28 cellular contexts compared by ENCODE assay signal in the genomic region with DNA sequence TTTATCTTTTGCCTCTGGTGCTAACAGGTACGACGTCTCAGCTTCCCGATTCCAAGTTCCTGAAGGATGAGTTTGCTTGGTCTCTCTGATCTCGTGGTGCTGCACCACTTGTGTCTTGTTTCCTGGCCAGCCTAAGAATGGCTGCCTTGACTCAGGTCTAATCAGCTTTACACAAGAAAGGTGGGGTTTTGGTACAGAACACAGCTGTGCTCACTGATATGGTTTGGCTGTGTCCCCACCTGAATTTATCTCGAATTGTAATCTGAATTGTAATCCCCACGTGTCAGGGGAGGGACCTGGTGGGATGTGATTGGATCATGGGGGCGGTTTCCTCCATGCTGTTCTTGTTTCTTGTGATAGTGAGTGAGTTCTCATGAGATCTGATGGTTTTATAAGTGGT.
A peak's percentile ranks its signal among the peaks of the same experiment; 100 is the strongest.
DNase-seq lines count a peak whose midpoint lies in the region; ATAC-seq, FAIRE-seq and TF ChIP-seq lines count a peak whose summit lies in the region.
"Had no signal": no experiment of that assay in that cellular context is flagged by ENCODE, and none has a peak within 500 bp of the region (broad histone marks: within the 10 kb centered on the region; RNA-seq: fewer than 3 reads in every experiment).

No MANE protein-coding gene starts in this region.

- no peak overlapping the region for H2BK5ac ChIP-seq in IMR-90 (ENCODE audit: low read depth, low read length, poor library complexity, severe bottlenecking)
- no peak overlapping the region for H2BK5ac ChIP-seq in mesendoderm (ENCODE audit: low read length)

- H3K79me2 ChIP-seq in K562 (ENCODE audit: control insufficient read depth, insufficient read depth, low read length) (no peaks in the 10 kb centered on the region), mesendoderm (ENCODE audit: control insufficient read depth, insufficient read depth, low read length) (no peaks in the 10 kb centered on the region)

- H4K8ac ChIP-seq in IMR-90 (ENCODE audit: low read depth in 2 of 2, low read length in 2 of 2) = no peak overlapping the region
- no peak overlapping the region for H4K8ac ChIP-seq in mesendoderm (ENCODE audit: low read depth, low read length)

- H3K18ac ChIP-seq in IMR-90 (ENCODE audit: low read depth, low read length) = no peak overlapping the region
- H3K18ac ChIP-seq in mesendoderm (ENCODE audit: low read length) = no peak overlapping the region

- H2BK20ac ChIP-seq in IMR-90 (ENCODE audit: low read depth, low read length) = peak overlapping the region; percentile 67

- H3K9me3 Mint-ChIP-seq in endodermal cell = peaks cover 4% of the 10 kb centered on the region
- no peaks in the 10 kb centered on the region for H3K9me3 Mint-ChIP-seq in osteocyte (ENCODE audit: unreplicated experiment)

- H3K23ac ChIP-seq in IMR-90 (ENCODE audit: low read depth, low read length) = no peak overlapping the region
- no peak overlapping the region for H3K23ac ChIP-seq in mesendoderm (ENCODE audit: low read length)

- H3K4ac ChIP-seq in IMR-90 (ENCODE audit: low read depth, low read length) = peak overlapping the region; percentile 93; the same call in 1 of the 2 replicates
- H3K4ac ChIP-seq in mesendoderm (ENCODE audit: low read depth, low read length) = no peak overlapping the region

- TF ChIP-seq RAD21 in IMR-90 (IDR thresholded peaks at IDR 0.05; ENCODE audit: low read length) = no peak
- no peak for TF ChIP-seq RAD21 in K562 (CRISPR knock-in tag; conservative IDR thresholded peaks at IDR 0.05 in 1 of 2, IDR thresholded peaks at IDR 0.05 in 1 of 2)

- DNase-seq in IMR-90 (no peak), K562 (ENCODE audit: extremely low read depth in 1 of 4, low spot score in 3 of 4) (peak in 1 of 4 experiments; percentile 36), endodermal cell (no peak), mesendoderm (peak; percentile 18), osteocyte (ENCODE audit: extremely low spot score, unreplicated experiment) (no peak), frontal cortex (ENCODE audit: low spot score in 2 of 2) (no peak), right lobe of liver (no peak)
- DNase-seq: 8988T; ACHN; BE2C; C1 segment of cervical spinal cord; CD4-positive, alpha-beta memory T cell; CD4-positive, CD25-positive, alpha-beta regulatory T cell; CD8-positive, alpha-beta memory T cell; COR-L47; DMS 273 treated with DMSO at 0.1 percent for 48 hours; DMS153; DMS53; DMS79; DND-41; EL; GDM1 had no signal

- 0 out of 2 replicates have a peak overlapping the region, but pooled peaks have one; percentile 13 for H3K14ac ChIP-seq in IMR-90 (replicated peaks; ENCODE audit: low read depth, low read length)

- no CpG with 5 or more reads among the region's 7 CpGs for WGBS in IMR-90 (ENCODE audit: extremely low coverage in 2 of 2, insufficient read length in 1 of 2), 2 experiments
- WGBS in K562 (ENCODE audit: insufficient coverage, low coverage, missing lambda C conversion rate) = under 1% methylated on average over 7 of the region's 7 CpGs
- 92 to 97% methylated on average over 4 to 7 of the region's 7 CpGs for WGBS in endodermal cell (ENCODE audit: insufficient coverage in 1 of 2, insufficient read length in 1 of 2), 2 experiments
- WGBS in mesendoderm (ENCODE audit: extremely low coverage, insufficient coverage, low lambda C conversion rate) = no CpG with 5 or more reads among the region's 7 CpGs
- WGBS in right lobe of liver (ENCODE audit: insufficient coverage, low coverage, low lambda C conversion rate, missing lambda C conversion rate) = 55% methylated on average over 6 of the region's 7 CpGs

- peak overlapping the region; percentile 90 for H2BK120ac ChIP-seq in IMR-90 (ENCODE audit: low read depth, low read length)
- H2BK120ac ChIP-seq in mesendoderm (ENCODE audit: low read depth, low read length) = no peak overlapping the region

- H3K56ac ChIP-seq in IMR-90 (ENCODE audit: extremely low read depth, insufficient read depth, low read length) = no peak overlapping the region
- no peak overlapping the region for H3K56ac ChIP-seq in mesendoderm (ENCODE audit: low read length)

- dilution Hi-C loops in IMR-90 (cut with HindIII; ENCODE audit: low sequenced_read_pairs, unreplicated experiment) = no loop called here

- TF ChIP-seq CTCF in IMR-90 (conservative IDR thresholded peaks at IDR 0.05; ENCODE audit: low read depth, low read length) = no peak
- TF ChIP-seq CTCF in K562 (IDR thresholded peaks at IDR 0.05 in 2 of 3, conservative IDR thresholded peaks at IDR 0.05 in 1 of 3; ENCODE audit: insufficient read depth in 2 of 3, low read depth in 1 of 3, low read length in 3 of 3) = no peak
- no peak for TF ChIP-seq CTCF in endodermal cell (conservative IDR thresholded peaks at IDR 0.05)
- TF ChIP-seq CTCF in osteocyte (IDR thresholded peaks at IDR 0.05) = no peak
- no peak for TF ChIP-seq CTCF in right lobe of liver (IDR thresholded peaks at IDR 0.05)

- H3K36me3 Mint-ChIP-seq in endodermal cell (ENCODE audit: low read depth) (no peaks in the 10 kb centered on the region), osteocyte (ENCODE audit: unreplicated experiment) (no peaks in the 10 kb centered on the region)
- H3K36me3 Mint-ChIP-seq: CD14-positive monocyte; CD4-positive, alpha-beta memory T cell; CD4-positive, CD25-positive, alpha-beta regulatory T cell; CD8-positive, alpha-beta memory T cell had no signal

- H4K5ac ChIP-seq in IMR-90 (ENCODE audit: low read depth, low read length) (no peak overlapping the region), mesendoderm (ENCODE audit: low read length) (no peak overlapping the region)

- no TSS peak for BruUV-seq in IMR-90 (replicated peaks; lab: Mats Ljungman, UMichigan)
- no TSS peak for BruUV-seq in K562 (replicated peaks; lab: Mats Ljungman, UMichigan)

- intact Hi-C loops in IMR-90 (cut with micrococcal nuclease) (no loop called here), K562 (cut with micrococcal nuclease) (no loop called here), right lobe of liver (cut with DNase I) (no loop called here)

- H3K9me1 ChIP-seq in IMR-90 (ENCODE audit: insufficient read depth, low read length) = no peaks in the 10 kb centered on the region
- no peaks in the 10 kb centered on the region for H3K9me1 ChIP-seq in K562 (ENCODE audit: control insufficient read depth, insufficient read depth, low read length)

- no peak for ATAC-seq in IMR-90 (ENCODE audit: low read depth)
- ATAC-seq in K562 = peak; percentile 54; the same call in 2 of the 3 replicates
- ATAC-seq in right lobe of liver = no peak
- ATAC-seq: GM12878 had no signal

- H2AK5ac ChIP-seq in IMR-90 (ENCODE audit: low read depth, low read length) (peak overlapping the region; percentile 40; the same call in 1 of the 2 replicates), mesendoderm (ENCODE audit: low read length) (no peak overlapping the region)

- H2BK15ac ChIP-seq in IMR-90 (ENCODE audit: low read depth, low read length) (peak overlapping the region; percentile 27; the same call in 1 of the 3 replicates), mesendoderm (replicated peaks; ENCODE audit: low read depth) (no peak overlapping the region)

- H3K4me2 ChIP-seq in IMR-90 (ENCODE audit: low read depth, low read length) = no peak overlapping the region
- H3K4me2 ChIP-seq in K562 (ENCODE audit: insufficient read depth, low read length) = no peak overlapping the region
- H3K4me2 ChIP-seq in mesendoderm (ENCODE audit: low read length) = no peak overlapping the region
- H3K4me2 ChIP-seq: BLaER1 had no signal

- H4K20me1 ChIP-seq in IMR-90 (ENCODE audit: insufficient read depth, low read length) (no peaks in the 10 kb centered on the region), K562 (replicated peaks; ENCODE audit: control insufficient read depth, insufficient read depth, low read length) (no peaks in the 10 kb centered on the region)
- H4K20me1 ChIP-seq: BLaER1 had no signal

- H3K4me3 Mint-ChIP-seq in endodermal cell = peak overlapping the region; percentile 38
- no peak overlapping the region for H3K4me3 Mint-ChIP-seq in osteocyte (ENCODE audit: unreplicated experiment)
- H3K4me3 Mint-ChIP-seq: CD14-positive monocyte; CD4-positive, alpha-beta memory T cell; CD8-positive, alpha-beta memory T cell had no signal

- no peak for FAIRE-seq in K562 (lab: Jason Lieb, UNC)
- FAIRE-seq in frontal cortex (lab: Jason Lieb, UNC) = no peak
- FAIRE-seq: A204.1, GM12878, GM12892, GM18507 had no signal

- H3K4me1 ChIP-seq in IMR-90 (ENCODE audit: control insufficient read depth, insufficient read depth, low read length) (peaks cover 12% of the 10 kb centered on the region), K562 (replicated peaks in 1 of 2; ENCODE audit: control insufficient read depth in 2 of 2, insufficient read depth in 2 of 2, low read length in 2 of 2) (no peaks in the 10 kb centered on the region; a peak in 1 of 5 replicates), endodermal cell (ENCODE audit: control insufficient read depth, insufficient read depth, low read length) (peaks cover 6% of the 10 kb centered on the region), mesendoderm (ENCODE audit: control insufficient read depth, low read depth, low read length) (no peaks in the 10 kb centered on the region), right lobe of liver (no peaks in the 10 kb centered on the region)
- H3K4me1 ChIP-seq: BE2C, BLaER1 had no signal

- H3K4me3 ChIP-seq in IMR-90 (ENCODE audit: insufficient read depth, low read depth, low read length) (no peak overlapping the region), K562 (no peak overlapping the region), endodermal cell (ENCODE audit: low read length) (peak overlapping the region; percentile 41), mesendoderm (ENCODE audit: low read length) (no peak overlapping the region), right lobe of liver (no peak overlapping the region)
- H3K4me3 ChIP-seq: BLaER1, GM12878 had no signal

- H2AK9ac ChIP-seq in IMR-90 (replicated peaks; ENCODE audit: low read depth, low read length, poor library complexity) = peak overlapping the region; percentile 62

- TF ChIP-seq POLR2A in IMR-90 (IDR thresholded peaks at IDR 0.05; ENCODE audit: low read depth, low read length) (no peak), K562 (conservative IDR thresholded peaks at IDR 0.05) (no peak), right lobe of liver (IDR thresholded peaks at IDR 0.05) (no peak)

- CTCF ChIA-PET in IMR-90 (lab: Yijun Ruan, JAX) (no interaction called here), K562 (lab: Yijun Ruan, JAX; ENCODE audit: low intra/inter-chr PET ratio) (no interaction called here)

- H3K27ac Mint-ChIP-seq in endodermal cell (peak overlapping the region; percentile 0), osteocyte (ENCODE audit: unreplicated experiment) (no peak overlapping the region)
- H3K27ac Mint-ChIP-seq: CD14-positive monocyte; CD4-positive, alpha-beta memory T cell; CD8-positive, alpha-beta memory T cell had no signal

- H3K27me3 ChIP-seq in IMR-90 (ENCODE audit: control insufficient read depth, insufficient read depth, low read length) (no peaks in the 10 kb centered on the region), K562 (ENCODE audit: control insufficient read depth in 2 of 2, insufficient read depth in 2 of 2, low read length in 2 of 2) (peaks cover 6 to 7% of the 10 kb centered on the region in 2 experiments; a peak in 3 of 5 replicates), endodermal cell (ENCODE audit: control insufficient read depth, insufficient read depth, low read length, poor library complexity, severe bottlenecking) (no peaks in the 10 kb centered on the region), mesendoderm (ENCODE audit: insufficient read depth, low read length, poor library complexity) (no peaks in the 10 kb centered on the region), right lobe of liver (no peaks in the 10 kb centered on the region)
- H3K27me3 ChIP-seq: BE2C, BLaER1 had no signal

- no peak overlapping the region for H3K27ac ChIP-seq in IMR-90 (ENCODE audit: insufficient read depth, low read length)
- H3K27ac ChIP-seq in K562 (ENCODE audit: extremely low read depth, low read depth, low read length) = no peak overlapping the region
- H3K27ac ChIP-seq in endodermal cell (ENCODE audit: low read depth, low read length) = no peak overlapping the region
- no peak overlapping the region for H3K27ac ChIP-seq in mesendoderm (ENCODE audit: low read depth, low read length)
- H3K27ac ChIP-seq in right lobe of liver = no peak overlapping the region
- H3K27ac ChIP-seq: BLaER1 had no signal

- in situ Hi-C loops in IMR-90 (cut with MboI; ENCODE audit: low sequenced_read_pairs) = no loop called here
- in situ Hi-C loops in K562 (cut with MboI) = no loop called here

- no peaks in the 10 kb centered on the region for H3K79me1 ChIP-seq in IMR-90 (ENCODE audit: low read depth in 1 of 2, low read length in 2 of 2)
- H3K79me1 ChIP-seq in mesendoderm (ENCODE audit: low read length) = no peaks in the 10 kb centered on the region

- peaks cover 32% of the 10 kb centered on the region for H3K4me1 Mint-ChIP-seq in endodermal cell
- H3K4me1 Mint-ChIP-seq in osteocyte (ENCODE audit: unreplicated experiment) = no peaks in the 10 kb centered on the region
- H3K4me1 Mint-ChIP-seq: CD14-positive monocyte; CD4-positive, alpha-beta memory T cell; CD4-positive, CD25-positive, alpha-beta regulatory T cell; CD8-positive, alpha-beta memory T cell had no signal

- H3K27me3 Mint-ChIP-seq in endodermal cell (ENCODE audit: insufficient read depth) (peaks cover 4% of the 10 kb centered on the region), osteocyte (ENCODE audit: unreplicated experiment) (peaks cover 15% of the 10 kb centered on the region)
- H3K27me3 Mint-ChIP-seq: CD4-positive, CD25-positive, alpha-beta regulatory T cell had no signal

- H4K91ac ChIP-seq in IMR-90 (ENCODE audit: insufficient read depth, low read depth, low read length) = peak overlapping the region; percentile 49; the same call in 1 of the 2 replicates

- no peak overlapping the region for H3K9ac ChIP-seq in IMR-90 (ENCODE audit: low read depth, low read length)
- no peak overlapping the region for H3K9ac ChIP-seq in K562 (ENCODE audit: insufficient read depth in 1 of 2, low read depth in 2 of 2, low read length in 2 of 2)
- H3K9ac ChIP-seq in endodermal cell (ENCODE audit: extremely low read depth, low read length, poor library complexity, severe bottlenecking) = no peak overlapping the region
- no peak overlapping the region for H3K9ac ChIP-seq in mesendoderm (ENCODE audit: low read length)
- H3K9ac ChIP-seq: BLaER1 had no signal

- H2AFZ ChIP-seq in IMR-90 (replicated peaks; ENCODE audit: low read length, poor library complexity) (peak overlapping the region; percentile 24), K562 (ENCODE audit: low read depth, low read length) (no peak overlapping the region)

- no peaks in the 10 kb centered on the region for H3K36me3 ChIP-seq in IMR-90 (ENCODE audit: control insufficient read depth, insufficient read depth, low read length)
- no peaks in the 10 kb centered on the region for H3K36me3 ChIP-seq in K562 (ENCODE audit: control insufficient read depth, insufficient read depth, low read length)
- H3K36me3 ChIP-seq in endodermal cell (ENCODE audit: control insufficient read depth, insufficient read depth, low read length) = no peaks in the 10 kb centered on the region
- no peaks in the 10 kb centered on the region for H3K36me3 ChIP-seq in mesendoderm (ENCODE audit: control insufficient read depth, insufficient read depth, low read length)
- no peaks in the 10 kb centered on the region for H3K36me3 ChIP-seq in right lobe of liver
- H3K36me3 ChIP-seq: BE2C, BLaER1 had no signal

- POLR2A ChIA-PET in IMR-90 (lab: Charles Lee; ENCODE audit: unreplicated experiment) = no interaction called here
- POLR2A ChIA-PET in K562 (lab: Yijun Ruan, JAX) = no interaction called here

- H3K9me3 ChIP-seq in IMR-90 (ENCODE audit: control insufficient read depth, insufficient read depth, low read length) (no peaks in the 10 kb centered on the region), K562 (replicated peaks; ENCODE audit: control insufficient read depth, insufficient read depth, low read depth, low read length) (no peaks in the 10 kb centered on the region), endodermal cell (ENCODE audit: control insufficient read depth, low read length) (peaks cover 12% of the 10 kb centered on the region), right lobe of liver (no peaks in the 10 kb centered on the region)
- H3K9me3 ChIP-seq: BE2C, BLaER1 had no signal

- peak; percentile 42 for TF ChIP-seq EP300 in K562 (IDR thresholded peaks at IDR 0.05; ENCODE audit: low read length)
